17 cellular contexts compared by ENCODE assay signal in genomic region chr6:45045253-45045601, GRCh38.
DNase-seq lines count a peak whose midpoint lies in the region; ATAC-seq and TF ChIP-seq lines count a peak whose summit lies in the region.
"Had no signal": no experiment of that assay in that cellular context is flagged by ENCODE, and none has a peak within 500 bp of the region (broad histone marks: within the 10 kb centered on the region; RNA-seq: fewer than 3 reads in every experiment).

No MANE protein-coding gene starts in this region.

- peaks cover 19% of the 10 kb centered on the region for H3K4me1 ChIP-seq in BLaER1
- H3K4me1 ChIP-seq in HCT116 (ENCODE audit: control insufficient read depth in 1 of 2, insufficient read depth in 2 of 2, low read length in 2 of 2), result peaks cover 28 to 48% of the 10 kb centered on the region in 2 experiments
- no peaks in the 10 kb centered on the region for H3K4me1 ChIP-seq in OCI-LY7 (ENCODE audit: insufficient read depth, low read length, poor library complexity, severe bottlenecking)

- peaks cover 38% of the 10 kb centered on the region for H3K4me1 Mint-ChIP-seq in activated CD8-positive, alpha-beta T cell treated with anti-CD3 and anti-CD28 coated beads for 36 hours (ENCODE audit: low read depth)
- H3K4me1 Mint-ChIP-seq in CD14-positive monocyte, result peaks cover 24% of the 10 kb centered on the region

- POLR2A ChIA-PET in HCT116 (lab: Charles Lee) (no interaction called here), OCI-LY7 (lab: Charles Lee) (no interaction called here)
- POLR2A ChIA-PET in activated CD8-positive, alpha-beta T cell treated with anti-CD3 and anti-CD28 coated beads for 36 hours (lab: Charles Lee), result no interaction called here

- H3K4me3 Mint-ChIP-seq in activated CD8-positive, alpha-beta T cell treated with anti-CD3 and anti-CD28 coated beads for 36 hours, result no peak overlapping the region
- no peak overlapping the region for H3K4me3 Mint-ChIP-seq in CD14-positive monocyte
- H3K4me3 Mint-ChIP-seq: T-helper 1 cell treated with Interleukin-12 subunit alpha and Interleukin-12 subunit beta and Interleukin-4 antibody, amounts not matched to agents 30 μg/mL and 1 μg/mL, for 36 hours had no signal

- H3K36me3 Mint-ChIP-seq in activated CD8-positive, alpha-beta T cell treated with anti-CD3 and anti-CD28 coated beads for 36 hours (ENCODE audit: low read depth), result peaks cover 9% of the 10 kb centered on the region
- peaks cover 0 to 3% of the 10 kb centered on the region in 2 donors for H3K36me3 Mint-ChIP-seq in CD14-positive monocyte

- H3K27me3 Mint-ChIP-seq in activated CD8-positive, alpha-beta T cell treated with anti-CD3 and anti-CD28 coated beads for 36 hours, result no peaks in the 10 kb centered on the region
- H3K27me3 Mint-ChIP-seq in CD14-positive monocyte (ENCODE audit: low read depth in 3 of 3), result peaks cover 0 to 2% (median 0%) of the 10 kb centered on the region in 3 donors

- no peak overlapping the region for H3K4me3 ChIP-seq in BLaER1
- H3K4me3 ChIP-seq in HCT116 (replicated peaks in 1 of 2; ENCODE audit: low read depth in 1 of 2, low read length in 2 of 2), result peak overlapping the region in 1 of 2 experiments; percentile 39; a peak in 2 of 4 replicates
- H3K4me3 ChIP-seq in OCI-LY7 (ENCODE audit: low read depth, low read length, poor library complexity, severe bottlenecking), result no peak overlapping the region
- H3K4me3 ChIP-seq: K562 had no signal

- H3K9me2 ChIP-seq in HCT116 (ENCODE audit: insufficient read depth) (no peaks in the 10 kb centered on the region), OCI-LY7 (ENCODE audit: insufficient read depth, low read length) (no peaks in the 10 kb centered on the region)

- H3K9me3 Mint-ChIP-seq in activated CD8-positive, alpha-beta T cell treated with anti-CD3 and anti-CD28 coated beads for 36 hours, result peaks cover 9% of the 10 kb centered on the region
- peaks cover 0 to 2% (median 0%) of the 10 kb centered on the region in 7 donors for H3K9me3 Mint-ChIP-seq in CD14-positive monocyte

- H3K27ac ChIP-seq in BLaER1 (no peak overlapping the region), HCT116 (ENCODE audit: low read depth, low read length) (peak overlapping the region; percentile 45; the same call in 1 of the 2 replicates), OCI-LY7 (ENCODE audit: low read depth, low read length, poor library complexity, severe bottlenecking) (no peak overlapping the region)
- H3K27ac ChIP-seq: C4-2B had no signal

- DNase-seq in HCT116 (ENCODE audit: low read depth, low spot score), result no peak
- peak; percentile 43 for DNase-seq in OCI-M1 (lab: John Stamatoyannopoulos, UW)
- peak; percentile 61 for DNase-seq in kidney tubule cell (ENCODE audit: low spot score)
- DNase-seq in activated CD8-positive, alpha-beta T cell treated with anti-CD3 and anti-CD28 coated beads for 36 hours, result no peak
- DNase-seq in CD14-positive monocyte (ENCODE audit: low spot score), result no peak
- DNase-seq in OCI-LY7 (ENCODE audit: low spot score), result no peak
- DNase-seq: DMS53, GF-D8, NCI-H1417, NCI-H187, NCI-H69, Right ventricle myocardium superior had no signal

- H3K9me3 ChIP-seq in BLaER1 (no peaks in the 10 kb centered on the region), HCT116 (ENCODE audit: control insufficient read depth in 1 of 2, insufficient read depth in 1 of 2, low read depth in 1 of 2, low read length in 2 of 2) (no peaks in the 10 kb centered on the region), OCI-LY7 (ENCODE audit: low read length) (no peaks in the 10 kb centered on the region)

- no peak overlapping the region for H3K27ac Mint-ChIP-seq in activated CD8-positive, alpha-beta T cell treated with anti-CD3 and anti-CD28 coated beads for 36 hours
- no peak overlapping the region for H3K27ac Mint-ChIP-seq in CD14-positive monocyte
- H3K27ac Mint-ChIP-seq: T-helper 1 cell treated with Interleukin-12 subunit alpha and Interleukin-12 subunit beta and Interleukin-4 antibody, amounts not matched to agents 30 μg/mL and 1 μg/mL, for 36 hours had no signal

- no peaks in the 10 kb centered on the region for H4K20me1 ChIP-seq in BLaER1
- no peaks in the 10 kb centered on the region for H4K20me1 ChIP-seq in HCT116 (ENCODE audit: insufficient read depth)
- no peaks in the 10 kb centered on the region for H4K20me1 ChIP-seq in OCI-LY7 (ENCODE audit: insufficient read depth, low read length)

- intact Hi-C loops in HCT116 (cut with micrococcal nuclease) (no loop called here), CD14-positive monocyte (cut with micrococcal nuclease) (no loop called here), OCI-LY7 (cut with micrococcal nuclease; ENCODE audit: unreplicated experiment) (no loop called here)
- intact Hi-C loops in activated CD8-positive, alpha-beta T cell treated with anti-CD3 and anti-CD28 coated beads for 36 hours (cut with micrococcal nuclease), result no loop called here

- TF ChIP-seq RAD21 in HCT116 (IDR thresholded peaks at IDR 0.05; ENCODE audit: low read depth), result no peak

- TF ChIP-seq CTCF in HCT116 (IDR thresholded peaks at IDR 0.05 in 2 of 3, conservative IDR thresholded peaks at IDR 0.05 in 1 of 3; ENCODE audit: borderline replicate concordance in 1 of 3, insufficient read depth in 1 of 3, low read depth in 2 of 3, low read length in 2 of 3) (no peak), CD14-positive monocyte (IDR thresholded peaks at IDR 0.05) (no peak), OCI-LY7 (conservative IDR thresholded peaks at IDR 0.05; ENCODE audit: low read length) (no peak)
- TF ChIP-seq CTCF in activated CD8-positive, alpha-beta T cell treated with anti-CD3 and anti-CD28 coated beads for 36 hours (IDR thresholded peaks at IDR 0.05), result no peak

- H3K27me3 ChIP-seq in BLaER1 (no peaks in the 10 kb centered on the region), HCT116 (ENCODE audit: insufficient read depth, low read length) (no peaks in the 10 kb centered on the region)

- CTCF ChIA-PET in HCT116 (lab: Charles Lee) (no interaction called here), OCI-LY7 (lab: Charles Lee; ENCODE audit: unreplicated experiment) (no interaction called here)
- CTCF ChIA-PET in activated CD8-positive, alpha-beta T cell treated with anti-CD3 and anti-CD28 coated beads for 36 hours (lab: Charles Lee), result no interaction called here

- ATAC-seq in HCT116 (peak; percentile 59), GM21786 (IDR thresholded peaks at IDR 0.05; ENCODE audit: unreplicated experiment) (no peak)
- no peak for ATAC-seq in activated CD8-positive, alpha-beta T cell treated with anti-CD3 and anti-CD28 coated beads for 36 hours
- ATAC-seq: K562 had no signal

- H3K36me3 ChIP-seq in BLaER1 (no peaks in the 10 kb centered on the region), HCT116 (ENCODE audit: control insufficient read depth in 1 of 2, insufficient read depth in 2 of 2, low read length in 2 of 2) (no peaks in the 10 kb centered on the region), OCI-LY7 (ENCODE audit: insufficient read depth, low read length) (no peaks in the 10 kb centered on the region)

- H3K4me2 ChIP-seq in BLaER1 (peak overlapping the region; percentile 42), HCT116 (ENCODE audit: low read length) (peak overlapping the region; percentile 63), OCI-LY7 (ENCODE audit: low read length) (no peak overlapping the region)

- BruUV-seq in HCT116 (replicated peaks; lab: Mats Ljungman, UMichigan) (no TSS peak), OCI-LY7 (replicated peaks; lab: Mats Ljungman, UMichigan) (no TSS peak)

- RAD21 ChIA-PET in HCT116 (lab: Charles Lee; ENCODE audit: low non-redundant PET in 1 of 2, low total read pairs in 2 of 2, uncharacterized antibody in 2 of 2, unreplicated experiment in 2 of 2), result no interaction called here

- H3K79me2 ChIP-seq in HCT116 (ENCODE audit: insufficient read depth, low read length) (no peaks in the 10 kb centered on the region), OCI-LY7 (ENCODE audit: insufficient read depth, low read depth, low read length) (no peaks in the 10 kb centered on the region)

- no peak overlapping the region for H3K9ac ChIP-seq in BLaER1
- H3K9ac ChIP-seq in HCT116 (ENCODE audit: low read length), result no peak overlapping the region

- no peak overlapping the region for H2AFZ ChIP-seq in HCT116 (ENCODE audit: low read depth, low read length, poor library complexity, severe bottlenecking)
- H2AFZ ChIP-seq in OCI-LY7 (ENCODE audit: low read length), result no peak overlapping the region

- TF ChIP-seq POLR2A in HCT116 (IDR thresholded peaks at IDR 0.05; ENCODE audit: borderline replicate concordance, extremely low read depth, insufficient read depth, insufficient read length), result no peak

TF ChIP-seq in HCT116, 20 proteins besides CTCF, POLR2A, EP300 and RAD21 (continues in another document):
- TF ChIP-seq TCF7L2 (IDR thresholded peaks at IDR 0.05; ENCODE audit: borderline replicate concordance, extremely low read depth, insufficient read depth, insufficient read length) (no peak), SRF (IDR thresholded peaks at IDR 0.05; ENCODE audit: low read depth) (no peak), EZH2 (IDR thresholded peaks at IDR 0.05) (no peak), REST (IDR thresholded peaks at IDR 0.05; ENCODE audit: low read depth) (no peak), JUND (IDR thresholded peaks at IDR 0.05) (no peak), POLR2AphosphoS5 (IDR thresholded peaks at IDR 0.05; ENCODE audit: low read depth, low read length) (no peak)

Comparison
In these comparisons a context has a peak if more than half of its experiments do, and no peak if none do; other contexts are left out.
1. DNase-seq: peak in OCI-M1 (single experiment) and kidney tubule cell (single experiment); none in HCT116 (single experiment), activated CD8-positive, alpha-beta T cell treated with anti-CD3 and anti-CD28 coated beads for 36 hours (single experiment), CD14-positive monocyte (single experiment) and OCI-LY7 (single experiment).